12 cellular contexts compared by ENCODE assay signal in genomic region chr9:127777368-127777960, GRCh38. TPM values are rescaled to one million over a fixed set of nuclear protein-coding genes. Genes with fewer than 3 reads are reported as not detected.
DNase-seq lines count a peak whose midpoint lies in the region; ATAC-seq and TF ChIP-seq lines count a peak whose summit lies in the region.
"Had no signal": no experiment of that assay in that cellular context is flagged by ENCODE, and none has a peak within 500 bp of the region (broad histone marks: within the 10 kb centered on the region; RNA-seq: fewer than 3 reads in every experiment).

No MANE protein-coding gene starts in this region.

- no peaks in the 10 kb centered on the region for H3K27me3 ChIP-seq in CD8-positive, alpha-beta memory T cell (ENCODE audit: insufficient read depth, low read length, poor library complexity, severe bottlenecking)
- H3K27me3 ChIP-seq in MM.1S (replicated peaks; ENCODE audit: insufficient read depth, low read length) (no peaks in the 10 kb centered on the region), psoas muscle (ENCODE audit: insufficient read depth in 3 of 3, low read length in 2 of 3) (no peaks in the 10 kb centered on the region), prostate gland (replicated peaks; ENCODE audit: insufficient read depth) (no peaks in the 10 kb centered on the region)
- H3K27me3 ChIP-seq: testis had no signal

- H3K9ac ChIP-seq in MM.1S (ENCODE audit: low read length), result peak overlapping the region; percentile 96

- POLR2A ChIA-PET in CD8-positive, alpha-beta memory T cell (lab: Charles Lee), result interaction anchor here (0.7 to 1.6 kb wide), 3 partner anchors 10 to 326 kb away, joined by 3 to 8 read pairs (median 5); partner anchors contain the start of genes LRSAM1 and RPL12

- intact Hi-C loops in psoas muscle (cut with DNase I) (no loop called here), prostate gland (cut with DNase I) (no loop called here)

- H3F3A ChIP-seq in MM.1S (ENCODE audit: insufficient read depth, low read length), result peaks cover 45% of the 10 kb centered on the region

- H3K36me3 Mint-ChIP-seq in CD8-positive, alpha-beta memory T cell, result peaks cover 0 to 31% (median 6%) of the 10 kb centered on the region in 3 donors
- H3K36me3 Mint-ChIP-seq in brain, result no peaks in the 10 kb centered on the region

- peaks cover 56% of the 10 kb centered on the region for H3K79me2 ChIP-seq in MM.1S (ENCODE audit: low read length)

- H3K4me1 ChIP-seq in CD8-positive, alpha-beta memory T cell (ENCODE audit: insufficient read depth, low read length), result peaks cover 50% of the 10 kb centered on the region
- H3K4me1 ChIP-seq in MM.1S (ENCODE audit: low read length) (peaks cover 20% of the 10 kb centered on the region), psoas muscle (no peaks in the 10 kb centered on the region), prostate gland (replicated peaks) (no peaks in the 10 kb centered on the region)

- H3K4me3 ChIP-seq in CD8-positive, alpha-beta memory T cell (ENCODE audit: low read length), result peak overlapping the region; percentile 68
- H3K4me3 ChIP-seq in MM.1S (ENCODE audit: low read length) (peak overlapping the region; percentile 78), psoas muscle (peak overlapping the region; percentile 38), prostate gland (no peak overlapping the region)
- H3K4me3 ChIP-seq: testis had no signal

- no peak for DNase-seq in CD8-positive, alpha-beta memory T cell
- DNase-seq in MM.1S, result peak; percentile 43
- DNase-seq in psoas muscle, result no peak
- DNase-seq in GF-D8 (lab: John Stamatoyannopoulos, UW), result no peak
- DNase-seq in HuH-7.5 (ENCODE audit: low spot score), result no peak
- no peak for DNase-seq in prostate gland (ENCODE audit: low spot score)
- DNase-seq: NCI-H1092; NCI-H526 treated with DMSO at 0.1 percent for 48 hours; stimulated activated CD4-positive, alpha-beta T cell treated with anti-CD3 and anti-CD28 coated beads, Interleukin-4, amount 100 ng/mL, for 24 hours; testis had no signal

- 0 out of 2 replicates have a peak overlapping the region, but pooled peaks have one; percentile 16 for H2AFZ ChIP-seq in MM.1S (ENCODE audit: low read length)

- H3K4me3 Mint-ChIP-seq in CD8-positive, alpha-beta memory T cell, result peak overlapping the region; percentile 99 to 100 (median 100)
- peak overlapping the region in 2 of 5 experiments; percentile 38 to 56 for H3K4me3 Mint-ChIP-seq in brain

- H3K9me3 ChIP-seq in CD8-positive, alpha-beta memory T cell (ENCODE audit: low read length), result no peaks in the 10 kb centered on the region
- H3K9me3 ChIP-seq in MM.1S (replicated peaks; ENCODE audit: insufficient read depth, low read length) (no peaks in the 10 kb centered on the region), psoas muscle (no peaks in the 10 kb centered on the region), prostate gland (no peaks in the 10 kb centered on the region)
- H3K9me3 ChIP-seq: testis had no signal

- ATAC-seq in psoas muscle (no peak), GM21360 (IDR thresholded peaks at IDR 0.05; ENCODE audit: unreplicated experiment) (no peak)

- H4K20me1 ChIP-seq in MM.1S (ENCODE audit: insufficient read depth, low read length), result no peaks in the 10 kb centered on the region

- H3K27me3 Mint-ChIP-seq in CD8-positive, alpha-beta memory T cell, result no peaks in the 10 kb centered on the region
- peaks cover 8% of the 10 kb centered on the region for H3K27me3 Mint-ChIP-seq in brain

- no peak for TF ChIP-seq CTCF in MM.1S (IDR thresholded peaks at IDR 0.05; ENCODE audit: low read length)
- no peak for TF ChIP-seq CTCF in brain (conservative IDR thresholded peaks at IDR 0.05)
- no peak for TF ChIP-seq CTCF in psoas muscle (IDR thresholded peaks at IDR 0.05)
- TF ChIP-seq CTCF in prostate gland (IDR thresholded peaks at IDR 0.05), result no peak

- 79 to 83% (median 82%) methylated on average over 17 to 18 of the region's 18 CpGs for WGBS in psoas muscle, 3 donors
- 78% methylated on average over 18 of the region's 18 CpGs for WGBS in prostate gland

- peaks cover 16% of the 10 kb centered on the region for H3K36me3 ChIP-seq in CD8-positive, alpha-beta memory T cell (ENCODE audit: insufficient read depth, low read length)
- H3K36me3 ChIP-seq in MM.1S (replicated peaks; ENCODE audit: insufficient read depth, low read length) (peaks cover 6% of the 10 kb centered on the region; the same call in 1 of the 2 replicates), psoas muscle (ENCODE audit: insufficient read depth in 1 of 2, low read depth in 1 of 2) (no peaks in the 10 kb centered on the region), prostate gland (no peaks in the 10 kb centered on the region)

- peak overlapping the region; percentile 93 for H3K4me2 ChIP-seq in MM.1S (ENCODE audit: low read depth, low read length)

- CTCF ChIA-PET in CD8-positive, alpha-beta memory T cell (lab: Charles Lee), result interaction anchor here (1.2 to 2.0 kb wide), 3 partner anchors 8 to 42 kb away, joined by 3 to 13 read pairs (median 6); partner anchors contain the start of gene TOR2A

- H3K27ac ChIP-seq in CD8-positive, alpha-beta memory T cell (ENCODE audit: low read depth, low read length), result peak overlapping the region; percentile 82
- H3K27ac ChIP-seq in MM.1S (ENCODE audit: low read length), result peak overlapping the region; percentile 98
- no peak overlapping the region for H3K27ac ChIP-seq in psoas muscle
- H3K27ac ChIP-seq in prostate gland, result no peak overlapping the region
- H3K27ac ChIP-seq: testis had no signal

- no peaks in the 10 kb centered on the region for H3K9me2 ChIP-seq in MM.1S (replicated peaks; ENCODE audit: insufficient read depth, low read length)

- peaks cover 44 to 73% (median 71%) of the 10 kb centered on the region in 3 donors for H3K4me1 Mint-ChIP-seq in CD8-positive, alpha-beta memory T cell
- H3K4me1 Mint-ChIP-seq in brain, result peaks cover 18% of the 10 kb centered on the region

- no peaks in the 10 kb centered on the region for H3K9me3 Mint-ChIP-seq in CD8-positive, alpha-beta memory T cell
- peaks cover 0 to 2% (median 0%) of the 10 kb centered on the region in 5 experiments for H3K9me3 Mint-ChIP-seq in brain

- no peak for TF ChIP-seq POLR2A in prostate gland (IDR thresholded peaks at IDR 0.05)

- peak overlapping the region; percentile 91 to 100 (median 98) for H3K27ac Mint-ChIP-seq in CD8-positive, alpha-beta memory T cell
- peak overlapping the region in 3 of 5 experiments; percentile 10 to 36 (median 34) for H3K27ac Mint-ChIP-seq in brain

RNA-seq across cellular contexts. Expression of gene SH2D3C, which starts 1.0 kb away (rescaled TPM):
- total RNA-seq in CD8-positive, alpha-beta memory T cell, result 10 to 100 TPM; 13.9 to 14.1 TPM
- polyA plus RNA-seq in CD8-positive, alpha-beta memory T cell, result 50.7 TPM
- polyA plus RNA-seq in brain (ENCODE audit: insufficient read depth, low read depth, low replicate concordance) (32.2 TPM), psoas muscle (10 to 100 TPM in 1 of 3 donors, 1 to 10 TPM in 2; 5.3 to 10.0 (median 8.4) TPM)
- total RNA-seq in psoas muscle (10 to 100 TPM in 2 of 4 donors, 1 to 10 TPM in 2; 8.3 to 12.0 (median 10.3) TPM), prostate gland (10 to 100 TPM in 1 of 2 donors, 1 to 10 TPM in 1; 5.5 to 11.4 TPM)

RNA-seq across cellular contexts. Expression of gene CDK9, which starts 8.4 kb away (rescaled TPM):
- total RNA-seq in CD8-positive, alpha-beta memory T cell, result 100 to 1,000 TPM; 108 to 111 TPM
- polyA plus RNA-seq in CD8-positive, alpha-beta memory T cell, result 72.3 TPM
- polyA plus RNA-seq in brain (ENCODE audit: insufficient read depth, low read depth, low replicate concordance) (68.6 TPM), psoas muscle (10 to 100 TPM; 29.7 to 39.3 (median 31.5) TPM)
- total RNA-seq in psoas muscle (10 to 100 TPM; 26.5 to 46.1 (median 42.9) TPM), prostate gland (100 to 1,000 TPM in 1 of 2 donors, 10 to 100 TPM in 1; 60.3 to 130 TPM)

RNA-seq across cellular contexts. Expression of gene FPGS, which starts 25.2 kb away (rescaled TPM):
- 100 to 1,000 TPM; 110 to 111 TPM for total RNA-seq in CD8-positive, alpha-beta memory T cell
- polyA plus RNA-seq in CD8-positive, alpha-beta memory T cell, result 68.0 TPM
- 55.8 TPM for polyA plus RNA-seq in brain (ENCODE audit: insufficient read depth, low read depth, low replicate concordance)
- total RNA-seq in psoas muscle, result 10 to 100 TPM; 39.7 to 61.9 (median 45.8) TPM
- polyA plus RNA-seq in psoas muscle, result 10 to 100 TPM; 21.9 to 32.3 (median 29.8) TPM
- 100 to 1,000 TPM; 117 TPM for total RNA-seq in prostate gland

RNA-seq across cellular contexts. Expression of gene TOR2A, which starts 42.4 kb away (rescaled TPM):
- total RNA-seq in CD8-positive, alpha-beta memory T cell, result 10 to 100 TPM; 30.7 to 33.7 TPM
- 37.0 TPM for polyA plus RNA-seq in CD8-positive, alpha-beta memory T cell
- polyA plus RNA-seq in brain (ENCODE audit: insufficient read depth, low read depth, low replicate concordance) (22.1 TPM), psoas muscle (1 to 10 TPM; 4.6 to 6.9 (median 5.0) TPM)
- total RNA-seq in psoas muscle (1 to 10 TPM; 2.8 to 6.7 (median 4.0) TPM), prostate gland (10 to 100 TPM; 20.4 to 24.1 TPM)

Comparison
In these comparisons a context has a peak if more than half of its experiments do, and no peak if none do; other contexts are left out.
1. H3K27ac ChIP-seq: peak in CD8-positive, alpha-beta memory T cell (single experiment) and MM.1S (single experiment); none in psoas muscle (single experiment) and prostate gland (0 of 2).
2. H3K4me3 ChIP-seq: peak in CD8-positive, alpha-beta memory T cell (single experiment), MM.1S (single experiment) and psoas muscle (single experiment); none in prostate gland (0 of 2).